ENCODE assay signal across 22 cellular contexts in the genomic region with DNA sequence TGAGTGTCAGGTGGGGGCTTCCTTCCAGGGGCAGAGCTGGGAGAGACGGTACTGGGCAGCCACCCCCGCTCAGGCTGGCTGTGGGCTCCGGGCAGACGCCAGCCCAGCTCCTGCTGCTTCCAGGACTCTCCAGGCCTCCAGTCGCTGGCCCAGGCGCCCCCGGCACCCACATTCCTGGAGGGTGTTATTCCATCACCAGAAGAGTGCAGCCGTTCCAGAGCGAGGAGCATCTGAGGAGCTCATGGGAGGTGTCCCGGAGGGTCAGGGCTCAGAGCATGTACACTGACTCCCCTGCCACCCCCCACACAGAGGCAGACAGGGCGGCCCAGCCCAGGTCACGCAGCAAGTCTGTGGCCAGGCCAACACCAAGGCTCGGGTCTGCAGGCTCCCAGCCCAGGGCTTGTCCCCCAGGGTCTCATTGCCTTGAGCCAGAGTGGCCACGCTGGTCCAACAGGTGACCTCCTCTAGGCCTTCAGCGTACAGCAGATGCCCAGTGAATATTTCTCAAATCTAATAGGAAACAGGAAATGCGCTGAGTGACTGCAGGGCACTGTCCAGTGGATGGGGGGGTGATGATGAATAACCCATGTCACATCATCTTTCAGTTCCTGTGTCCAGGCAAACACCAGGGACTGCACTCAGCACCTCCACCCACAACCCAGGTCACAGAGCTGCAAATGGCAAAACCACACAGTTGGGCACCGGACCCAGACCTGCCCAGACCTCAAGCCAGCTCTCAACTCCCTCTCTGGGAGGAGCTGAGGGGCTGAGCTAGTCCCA. TPM values are rescaled to one million over a fixed set of nuclear protein-coding genes. Genes with fewer than 3 reads are reported as not detected.
DNase-seq lines count a peak whose midpoint lies in the region; ATAC-seq and TF ChIP-seq lines count a peak whose summit lies in the region.
"Had no signal": no experiment of that assay in that cellular context is flagged by ENCODE, and none has a peak within 500 bp of the region (broad histone marks: within the 10 kb centered on the region; RNA-seq: fewer than 3 reads in every experiment).

No MANE protein-coding gene starts in this region.

- TF ChIP-seq CTCF in H9 (conservative IDR thresholded peaks at IDR 0.05) (no peak), body of pancreas (IDR thresholded peaks at IDR 0.05) (no peak), psoas muscle (IDR thresholded peaks at IDR 0.05) (no peak)

- H3K18ac ChIP-seq in H9 (ENCODE audit: insufficient read length, low read depth, low read length) = no peak overlapping the region

- H4K91ac ChIP-seq in H9 (ENCODE audit: insufficient read length, low read depth, low read length) = no peak overlapping the region

- H3K27ac Mint-ChIP-seq in H9 = no peak overlapping the region
- H3K27ac Mint-ChIP-seq: IgD-negative memory B cell had no signal

- H2BK15ac ChIP-seq in H9 (ENCODE audit: low read depth, low read length) = no peak overlapping the region

- H4K5ac ChIP-seq in H9 (ENCODE audit: insufficient read length, low read depth, low read length) = no peak overlapping the region

- no CpG with 5 or more reads among the region's 17 CpGs for WGBS in H9 (ENCODE audit: extremely low coverage, insufficient read length, low lambda C conversion rate)
- 96 to 100% methylated on average over 7 to 17 of the region's 17 CpGs for WGBS in body of pancreas, 2 donors
- whole genome bisulfite sequencing in psoas muscle, 3 donors = 44 to 47% (median 47%) methylated on average over 14 to 17 of the region's 17 CpGs

- no peak overlapping the region for H3K4me3 Mint-ChIP-seq in H9
- H3K4me3 Mint-ChIP-seq: CD4-positive, alpha-beta memory T cell; IgD-negative memory B cell; T-cell had no signal

- peaks cover 0 to 5% of the 10 kb centered on the region in 2 experiments; a peak in 3 of 5 replicates for H3K9me3 Mint-ChIP-seq in H9
- H3K9me3 Mint-ChIP-seq: CD4-positive, alpha-beta memory T cell; IgD-negative memory B cell had no signal

- H3K4me1 ChIP-seq in H9 (ENCODE audit: insufficient read depth, low read length) (no peaks in the 10 kb centered on the region), body of pancreas (peaks cover 11% of the 10 kb centered on the region), psoas muscle (peaks cover 76% of the 10 kb centered on the region)
- H3K4me1 ChIP-seq: Caco-2 had no signal

- no peak for TF ChIP-seq POLR2A in body of pancreas (IDR thresholded peaks at IDR 0.05)

- H3K36me3 ChIP-seq in body of pancreas (replicated peaks in 1 of 2; ENCODE audit: insufficient read depth in 1 of 2, low read depth in 2 of 2) (no peaks in the 10 kb centered on the region), psoas muscle (ENCODE audit: insufficient read depth in 1 of 2, low read depth in 1 of 2) (peaks cover 0 to 28% of the 10 kb centered on the region in 2 donors)
- H3K36me3 ChIP-seq: BE2C had no signal

- H3K56ac ChIP-seq in H9 (ENCODE audit: insufficient read length, low read depth, low read length) = no peak overlapping the region

- no peak overlapping the region for H3K9ac ChIP-seq in H9 (ENCODE audit: extremely low read depth, insufficient read length, low read length)
- H3K9ac ChIP-seq: GM23248 had no signal

- H2AK5ac ChIP-seq in H9 (ENCODE audit: insufficient read length, low read length) = no peak overlapping the region

- no peak overlapping the region for H4K8ac ChIP-seq in H9 (replicated peaks; ENCODE audit: insufficient read length, low read depth, low read length)

- H3K27ac ChIP-seq in H9 (ENCODE audit: insufficient read length, low read depth, low read length) (no peak overlapping the region), body of pancreas (peak overlapping the region in 3 of 4 donors; percentile 25 to 65 (median 65)), psoas muscle (peak overlapping the region; percentile 98)
- H3K27ac ChIP-seq: GM23248, RWPE1 had no signal

- no peaks in the 10 kb centered on the region for H3K36me3 Mint-ChIP-seq in H9 (ENCODE audit: insufficient read depth in 1 of 3, low read depth in 3 of 3)
- H3K36me3 Mint-ChIP-seq: CD4-positive, alpha-beta memory T cell; IgD-negative memory B cell; T-cell had no signal

- no peak overlapping the region for H2AFZ ChIP-seq in H9 (ENCODE audit: low read length)
- H2AFZ ChIP-seq: GM23248 had no signal

- intact Hi-C loops in body of pancreas (cut with DNase I) = no loop called here
- intact Hi-C loops in psoas muscle (cut with DNase I) = loop anchor here in 1 of 2 donors (5.0 kb wide), 1 partner anchor 36 kb away; the partner anchor contains the start of gene ABLIM2

- no peaks in the 10 kb centered on the region; the same call in 1 of the 2 replicates for H3K27me3 Mint-ChIP-seq in H9 (ENCODE audit: low read depth)
- H3K27me3 Mint-ChIP-seq: CD4-positive, alpha-beta memory T cell had no signal

- peaks cover 3 to 16% of the 10 kb centered on the region in 2 experiments for H3K4me1 Mint-ChIP-seq in H9

- no peak overlapping the region for H2BK120ac ChIP-seq in H9 (ENCODE audit: low read depth, low read length, poor library complexity, severe bottlenecking)

- no peak overlapping the region for H2BK5ac ChIP-seq in H9 (ENCODE audit: insufficient read length, low read length)

- H3K9me3 ChIP-seq in H9 (ENCODE audit: control insufficient read depth, low read depth, low read length) = no peaks in the 10 kb centered on the region
- H3K9me3 ChIP-seq in body of pancreas = no peaks in the 10 kb centered on the region
- H3K9me3 ChIP-seq in psoas muscle = no peaks in the 10 kb centered on the region
- H3K9me3 ChIP-seq: BE2C, Caco-2 had no signal

- H4K20me1 ChIP-seq in H9 (ENCODE audit: control insufficient read depth, insufficient read depth, insufficient read length) = no peaks in the 10 kb centered on the region

- H3T11ph ChIP-seq in H9 (ENCODE audit: low read length) = no peak overlapping the region

- no peak overlapping the region for H3K23ac ChIP-seq in H9 (ENCODE audit: insufficient read length, low read depth, low read length)

- H3K14ac ChIP-seq in H9 (ENCODE audit: insufficient read depth, low read length) = peak overlapping the region; percentile 12; the same call in 1 of the 2 replicates

- no peak overlapping the region for H3K4me2 ChIP-seq in H9 (ENCODE audit: insufficient read depth, insufficient read length, low read length)

- no peak overlapping the region for H2BK12ac ChIP-seq in H9 (ENCODE audit: insufficient read length, low read depth, low read length)

- H3K4me3 ChIP-seq in body of pancreas (no peak overlapping the region), psoas muscle (peak overlapping the region; percentile 79)
- H3K4me3 ChIP-seq: GM23248 had no signal

- no peaks in the 10 kb centered on the region for H3K23me2 ChIP-seq in H9 (ENCODE audit: insufficient read length, low read depth, low read length, poor library complexity, severe bottlenecking)

- H3K79me2 ChIP-seq in H9 (ENCODE audit: insufficient read depth, low read length) = no peaks in the 10 kb centered on the region

- ATAC-seq in body of pancreas = no peak
- ATAC-seq in psoas muscle = peak; percentile 1 to 28 (median 12)
- ATAC-seq in HG02642 (IDR thresholded peaks at IDR 0.05; ENCODE audit: poor library complexity, unreplicated experiment) = no peak
- no peak for ATAC-seq in GM21576 (IDR thresholded peaks at IDR 0.05; ENCODE audit: unreplicated experiment)
- ATAC-seq: HCT116, T-cell had no signal

- H3K27me3 ChIP-seq in H9 (ENCODE audit: insufficient read depth, low read length) (no peaks in the 10 kb centered on the region), body of pancreas (no peaks in the 10 kb centered on the region), psoas muscle (ENCODE audit: insufficient read depth in 3 of 3, low read length in 2 of 3) (no peaks in the 10 kb centered on the region)
- H3K27me3 ChIP-seq: BE2C had no signal

- no peaks in the 10 kb centered on the region for H3K79me1 ChIP-seq in H9 (ENCODE audit: insufficient read depth, low read depth, low read length, poor library complexity, severe bottlenecking)

- no peak for DNase-seq in H9
- no peak for DNase-seq in body of pancreas
- no peak for DNase-seq in psoas muscle
- DNase-seq in mucosa of gallbladder (ENCODE audit: low spot score) = no peak
- no peak for DNase-seq in activated CD4-positive, CD25-positive, alpha-beta regulatory T cell (lab: John Stamatoyannopoulos, UW)
- DNase-seq: BE2C; Caco-2; CD4-positive, alpha-beta memory T cell; GM23248; NCI-H1105; NCI-H146; NCI-H2029 treated with DMSO at 0.1 percent for 48 hours; NCI-H226; NCI-H748 treated with DMSO at 0.1 percent for 48 hours; NK-92 treated with Interleukin-12 subunit alpha and Interleukin-12 subunit beta, amount 100 ng/mL, for 24 hours; SIG-M5; T-cell had no signal

- no peak overlapping the region for H2BK20ac ChIP-seq in H9 (ENCODE audit: low read depth, low read length, poor library complexity, severe bottlenecking)

- H3K4ac ChIP-seq in H9 (ENCODE audit: low read depth, low read length) = no peak overlapping the region

RNA-seq across cellular contexts. Expression of gene ABLIM2, which starts 37.2 kb away (rescaled TPM):
- 0.90 and 1.0 TPM in 2 replicates for total RNA-seq in H9 (2021)
- 10 to 100 TPM in 1 of 2 donors, 1 to 10 TPM in 1; 6.0 to 20.8 TPM for total RNA-seq in body of pancreas
- 100 to 1,000 TPM; 127 to 956 (median 461) TPM for total RNA-seq in psoas muscle
- 100 to 1,000 TPM in 2 of 3 donors, 10 to 100 TPM in 1; 82.2 to 295 (median 123) TPM for polyA plus RNA-seq in psoas muscle
- total RNA-seq in mucosa of gallbladder = 11.3 TPM
- total RNA-seq: GM23248 had no signal
- polyA plus RNA-seq: GM23248 had no signal

Comparison
In these comparisons a context has a peak if more than half of its experiments do, and no peak if none do; other contexts are left out.
1. ATAC-seq: peak in psoas muscle (4 of 4); none in body of pancreas (single experiment), HG02642 (single experiment) and GM21576 (single experiment).
2. RNA of gene ABLIM2, which starts 37.2 kb away (total RNA-seq): 127 to 956 TPM in psoas muscle; 6.0 to 20.8 TPM in body of pancreas, 11.3 TPM in mucosa of gallbladder (single experiment) and 0.90 to 1.0 TPM in H9; every median in the first group is over 4 times any median in the second.